In the genomic region with DNA sequence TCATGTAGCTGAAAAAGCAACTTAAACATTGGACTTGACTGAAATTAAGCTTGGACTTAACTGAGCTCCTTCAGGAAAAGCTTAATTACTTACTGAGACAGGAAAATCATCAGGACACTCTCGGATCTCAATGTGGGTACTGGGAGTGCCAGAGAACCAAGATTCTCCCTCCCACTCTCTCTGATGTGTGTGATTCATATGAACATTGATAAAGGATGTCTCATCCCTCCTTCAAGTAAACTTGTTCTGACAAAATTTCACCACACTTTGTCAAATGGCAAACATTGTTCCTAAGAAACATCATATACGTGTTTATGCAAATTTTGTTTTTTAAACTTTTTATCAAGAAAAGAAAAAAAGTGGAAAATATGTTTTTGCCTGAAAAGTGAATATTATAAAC, we compare ENCODE assay signal across 13 cellular contexts. TPM values are rescaled to one million over a fixed set of nuclear protein-coding genes. Genes with fewer than 3 reads are reported as not detected.
DNase-seq lines count a peak whose midpoint lies in the region; ATAC-seq and TF ChIP-seq lines count a peak whose summit lies in the region.
"Had no signal": no experiment of that assay in that cellular context is flagged by ENCODE, and none has a peak within 500 bp of the region (broad histone marks: within the 10 kb centered on the region; RNA-seq: fewer than 3 reads in every experiment).

No MANE protein-coding gene starts in this region.

- TF ChIP-seq CTCF in mammary epithelial cell (conservative IDR thresholded peaks at IDR 0.05 in 1 of 2, IDR thresholded peaks at IDR 0.05 in 1 of 2; ENCODE audit: extremely low read depth in 1 of 2, insufficient read depth in 1 of 2, low read depth in 1 of 2, low read length in 2 of 2), result no peak

- no peaks in the 10 kb centered on the region for H3K36me3 ChIP-seq in CD8-positive, alpha-beta memory T cell (ENCODE audit: insufficient read depth, low read length)
- H3K36me3 ChIP-seq in mammary epithelial cell (ENCODE audit: insufficient read depth, low read length), result no peaks in the 10 kb centered on the region

- in situ Hi-C loops in mammary epithelial cell (cut with MboI; ENCODE audit: low sequenced_read_pairs in 2 of 2), result loop anchor here in 1 of 2 donors (10.0 kb wide), 1 partner anchor 54 kb away; no protein-coding TSS in a partner anchor

- dilution Hi-C loops in mammary epithelial cell (cut with HindIII; ENCODE audit: low sequenced_read_pairs), result loop anchor here (5.0 kb wide), 1 partner anchor 57 kb away; no protein-coding TSS in a partner anchor

- H3K36me3 Mint-ChIP-seq in CD8-positive, alpha-beta memory T cell, result peaks cover 3 to 31% (median 9%) of the 10 kb centered on the region in 3 donors
- H3K36me3 Mint-ChIP-seq in naive thymus-derived CD8-positive, alpha-beta T cell, result peaks cover 4 to 23% (median 12%) of the 10 kb centered on the region in 3 donors
- H3K36me3 Mint-ChIP-seq: type B pancreatic cell had no signal

- no peaks in the 10 kb centered on the region for H3K27me3 ChIP-seq in CD8-positive, alpha-beta memory T cell (ENCODE audit: insufficient read depth, low read length, poor library complexity, severe bottlenecking)
- H3K27me3 ChIP-seq in mammary epithelial cell (ENCODE audit: insufficient read depth, low read length), result no peaks in the 10 kb centered on the region

- H3K9me3 ChIP-seq in CD8-positive, alpha-beta memory T cell (ENCODE audit: low read length), result no peaks in the 10 kb centered on the region
- no peaks in the 10 kb centered on the region for H3K9me3 ChIP-seq in mammary epithelial cell (replicated peaks; ENCODE audit: insufficient read depth, low read length)

- H3K27me3 Mint-ChIP-seq in CD8-positive, alpha-beta memory T cell, result peaks cover 0 to 5% of the 10 kb centered on the region in 2 donors
- H3K27me3 Mint-ChIP-seq in naive thymus-derived CD8-positive, alpha-beta T cell, result no peaks in the 10 kb centered on the region

- H3K27ac ChIP-seq in CD8-positive, alpha-beta memory T cell (ENCODE audit: low read depth, low read length), result no peak overlapping the region
- H3K27ac ChIP-seq in mammary epithelial cell (ENCODE audit: insufficient read depth, low read depth, low read length), result peak overlapping the region; percentile 84

- DNase-seq in CD8-positive, alpha-beta memory T cell, result peak in 1 of 5 donors; percentile 36
- peak; percentile 71 for DNase-seq in LHCN-M2 (ENCODE audit: low read depth)
- DNase-seq in mammary epithelial cell, result peak; percentile 85
- DNase-seq in naive thymus-derived CD8-positive, alpha-beta T cell, result peak in 1 of 10 donors; percentile 36
- DNase-seq in HuH-7.5 (ENCODE audit: low spot score), result no peak
- no peak for DNase-seq in NK-92 (lab: John Stamatoyannopoulos, UW; ENCODE audit: unreplicated experiment)
- DNase-seq: midbrain, NCI-H2029, right cardiac atrium had no signal

- ATAC-seq in naive thymus-derived CD8-positive, alpha-beta T cell, result no peak
- ATAC-seq in HG03108 (IDR thresholded peaks at IDR 0.05; ENCODE audit: unreplicated experiment), result no peak
- ATAC-seq: right cardiac atrium had no signal

- POLR2A ChIA-PET in CD8-positive, alpha-beta memory T cell (lab: Charles Lee), result interaction anchor here (2.3 to 7.9 kb wide), 2 partner anchors 24 to 68 kb away, joined by 5 to 68 read pairs; no protein-coding TSS in a partner anchor
- POLR2A ChIA-PET in naive thymus-derived CD8-positive, alpha-beta T cell (lab: Charles Lee), result interaction anchor here (0.6 to 13.7 kb wide), 8 partner anchors 16 to 296 kb away, joined by 3 to 371 read pairs (median 56); no protein-coding TSS in a partner anchor

- peak overlapping the region; percentile 74 to 100 (median 99) for H3K4me3 Mint-ChIP-seq in CD8-positive, alpha-beta memory T cell
- H3K4me3 Mint-ChIP-seq in naive thymus-derived CD8-positive, alpha-beta T cell, result peak overlapping the region; percentile 93 to 100 (median 99)
- H3K4me3 Mint-ChIP-seq: dendritic cell treated with granulocyte-macrophage colony-stimulating factor and Interleukin-4, amounts not matched to agents 40 ng/mL and 50 ng/mL, for 4 days; type B pancreatic cell had no signal

- peaks cover 17% of the 10 kb centered on the region for H3K79me2 ChIP-seq in mammary epithelial cell (ENCODE audit: insufficient read depth, low read length)

- no peaks in the 10 kb centered on the region for H3K9me3 Mint-ChIP-seq in CD8-positive, alpha-beta memory T cell
- peaks cover 0 to 2% (median 0%) of the 10 kb centered on the region in 9 donors for H3K9me3 Mint-ChIP-seq in naive thymus-derived CD8-positive, alpha-beta T cell
- H3K9me3 Mint-ChIP-seq: dendritic cell treated with granulocyte-macrophage colony-stimulating factor and Interleukin-4, amounts not matched to agents 40 ng/mL and 50 ng/mL, for 4 days; type B pancreatic cell had no signal

- BruUV-seq in mammary epithelial cell (replicated peaks; lab: Mats Ljungman, UMichigan), result no TSS peak

- peaks cover 47% of the 10 kb centered on the region for H3K4me1 ChIP-seq in CD8-positive, alpha-beta memory T cell (ENCODE audit: insufficient read depth, low read length)
- H3K4me1 ChIP-seq in mammary epithelial cell (ENCODE audit: insufficient read depth, low read length), result peaks cover 37% of the 10 kb centered on the region

- peak overlapping the region in 7 of 8 donors; percentile 76 to 100 (median 86) for H3K27ac Mint-ChIP-seq in CD8-positive, alpha-beta memory T cell
- peak overlapping the region; percentile 97 to 100 (median 99) for H3K27ac Mint-ChIP-seq in naive thymus-derived CD8-positive, alpha-beta T cell
- H3K27ac Mint-ChIP-seq: dendritic cell treated with granulocyte-macrophage colony-stimulating factor and Interleukin-4, amounts not matched to agents 40 ng/mL and 50 ng/mL, for 4 days; type B pancreatic cell had no signal

- peak overlapping the region; percentile 45 for H3K4me2 ChIP-seq in mammary epithelial cell (ENCODE audit: insufficient read depth, low read depth, low read length)

- H3K4me3 ChIP-seq in CD8-positive, alpha-beta memory T cell (ENCODE audit: low read length), result peak overlapping the region; percentile 39
- H3K4me3 ChIP-seq in mammary epithelial cell (replicated peaks in 1 of 3; ENCODE audit: insufficient read depth in 1 of 3, low read depth in 2 of 3, low read length in 3 of 3), result no peak overlapping the region

- no peak overlapping the region for H2AFZ ChIP-seq in mammary epithelial cell (ENCODE audit: low read depth, low read length)

- CTCF ChIA-PET in CD8-positive, alpha-beta memory T cell (lab: Charles Lee), result interaction anchor here (0.7 to 3.4 kb wide), 8 partner anchors 17 to 299 kb away, joined by 3 to 12 read pairs (median 3); a partner anchor contains a TSS
- CTCF ChIA-PET in mammary epithelial cell (lab: Charles Lee; ENCODE audit: low non-redundant PET), result no interaction called here

- intact Hi-C loops in mammary epithelial cell (cut with micrococcal nuclease), result no loop called here

- H3K9ac ChIP-seq in mammary epithelial cell (ENCODE audit: insufficient read depth, low read length), result peak overlapping the region; percentile 38

- WGBS in mammary epithelial cell (ENCODE audit: low coverage, missing lambda C conversion rate), result 0% methylated on average over 2 of the region's 2 CpGs

- peaks cover 66 to 70% (median 68%) of the 10 kb centered on the region in 3 donors for H3K4me1 Mint-ChIP-seq in CD8-positive, alpha-beta memory T cell
- peaks cover 48 to 74% (median 64%) of the 10 kb centered on the region in 4 donors for H3K4me1 Mint-ChIP-seq in naive thymus-derived CD8-positive, alpha-beta T cell

- no peaks in the 10 kb centered on the region for H4K20me1 ChIP-seq in mammary epithelial cell (ENCODE audit: insufficient read depth, low read length)

RNA-seq across cellular contexts. Expression of a gene that starts 4.1 kb away (rescaled TPM):
- total RNA-seq in CD8-positive, alpha-beta memory T cell, result 10 to 100 TPM; 28.6 to 30.2 TPM
- polyA plus RNA-seq in CD8-positive, alpha-beta memory T cell, result 158 TPM
- total RNA-seq in LHCN-M2 (2014; rRNA removed) (38.5 and 43.5 TPM in 2 replicates), mammary epithelial cell (100 to 1,000 TPM; 131 to 154 TPM)
- 9.2 TPM for polyA plus RNA-seq in LHCN-M2 (2012)
- 29.6 TPM for polyA plus RNA-seq in mammary epithelial cell
- 80.7 TPM for polyA minus RNA-seq in mammary epithelial cell
- 100 to 1,000 TPM; 224 to 227 TPM for total RNA-seq in naive thymus-derived CD8-positive, alpha-beta T cell
- polyA plus RNA-seq in naive thymus-derived CD8-positive, alpha-beta T cell, result 100 to 1,000 TPM in 1 of 3 donors, 10 to 100 TPM in 2; 73.8 to 161 (median 87.4) TPM

RNA-seq across cellular contexts. Expression of a gene that starts 44.6 kb away (rescaled TPM):
- not detected for total RNA-seq in CD8-positive, alpha-beta memory T cell
- polyA plus RNA-seq in CD8-positive, alpha-beta memory T cell, result not detected
- total RNA-seq in LHCN-M2 (2014; rRNA removed), result not detected in 2 replicates
- polyA plus RNA-seq in LHCN-M2 (2012), result not detected
- not detected for total RNA-seq in mammary epithelial cell
- not detected for polyA plus RNA-seq in mammary epithelial cell
- not detected for polyA minus RNA-seq in mammary epithelial cell
- under 1 TPM in 1 of 2 experiments, not detected in 1; 0.33 TPM for total RNA-seq in naive thymus-derived CD8-positive, alpha-beta T cell
- under 1 TPM; 0.15 to 0.47 (median 0.18) TPM for polyA plus RNA-seq in naive thymus-derived CD8-positive, alpha-beta T cell
- total RNA-seq: right cardiac atrium; T-helper 2 cell treated with Interferon-gamma antibody and Interleukin-4, amounts not matched to agents 100 ng/mL and 5 ng/mL, for 36 hours had no signal
- polyA plus RNA-seq: right cardiac atrium had no signal

Comparison
In these comparisons a context has a peak if more than half of its experiments do, and no peak if none do; other contexts are left out.
1. DNase-seq: peak in LHCN-M2 (single experiment) and mammary epithelial cell (single experiment); none in HuH-7.5 (single experiment) and NK-92 (single experiment).